17 cellular contexts compared by ENCODE assay signal in the genomic region with DNA sequence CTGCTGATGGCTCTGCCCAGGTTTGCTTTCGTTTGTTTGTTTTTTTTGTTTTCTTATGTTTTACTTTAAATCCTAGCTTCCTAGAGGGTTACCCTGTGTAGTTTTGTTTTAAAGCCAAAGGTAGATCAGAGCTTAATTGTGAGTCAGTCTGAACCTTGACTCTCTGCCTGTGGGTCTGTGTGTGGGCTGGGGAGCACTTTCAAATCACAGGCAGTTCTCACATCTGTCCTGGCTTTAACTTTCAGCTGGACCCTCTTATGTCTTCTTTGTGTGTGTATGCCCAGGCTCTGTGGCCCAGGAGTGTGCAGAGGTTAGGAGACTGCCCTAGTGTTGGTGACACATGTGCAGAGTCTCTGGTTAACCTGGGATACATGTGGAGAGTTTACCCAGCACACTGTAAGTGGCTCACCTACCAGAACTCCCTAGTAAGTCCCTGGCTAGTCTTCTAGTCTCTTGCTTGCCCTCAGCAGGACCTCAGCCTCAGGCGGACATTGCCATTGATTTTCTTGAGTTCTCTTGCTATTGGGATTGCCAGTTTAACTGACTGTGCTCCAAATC. TPM values are rescaled to one million over a fixed set of nuclear protein-coding genes. Genes with fewer than 3 reads are reported as not detected.
DNase-seq lines count a peak whose midpoint lies in the region; ATAC-seq and TF ChIP-seq lines count a peak whose summit lies in the region.
"Had no signal": no experiment of that assay in that cellular context is flagged by ENCODE, and none has a peak within 500 bp of the region (broad histone marks: within the 10 kb centered on the region; RNA-seq: fewer than 3 reads in every experiment).

No MANE protein-coding gene starts in this region.

- H3K9me3 ChIP-seq in right lobe of liver (no peaks in the 10 kb centered on the region), BE2C (no peaks in the 10 kb centered on the region)
- H3K9me3 ChIP-seq: body of pancreas had no signal

- H3K36me3 ChIP-seq in right lobe of liver: no peaks in the 10 kb centered on the region
- H3K36me3 ChIP-seq in BE2C: no peaks in the 10 kb centered on the region

- H3K4me3 Mint-ChIP-seq in activated naive CD8-positive, alpha-beta T cell treated with anti-CD3 and anti-CD28 coated beads, Interleukin-2, amount 50 U/mL, for 24 hours: no peak overlapping the region
- H3K4me3 Mint-ChIP-seq: IgD-negative memory B cell had no signal

- intact Hi-C loops in right lobe of liver (cut with DNase I): no loop called here

- TF ChIP-seq CTCF in right lobe of liver (IDR thresholded peaks at IDR 0.05): no peak
- no peak for TF ChIP-seq CTCF in BE2C (IDR thresholded peaks at IDR 0.05; ENCODE audit: low read depth, low read length)

- no peaks in the 10 kb centered on the region for H3K27me3 Mint-ChIP-seq in activated naive CD8-positive, alpha-beta T cell treated with anti-CD3 and anti-CD28 coated beads, Interleukin-2, amount 50 U/mL, for 24 hours
- H3K27me3 Mint-ChIP-seq: IgD-negative memory B cell had no signal

- no peaks in the 10 kb centered on the region for H3K27me3 ChIP-seq in right lobe of liver
- no peaks in the 10 kb centered on the region for H3K27me3 ChIP-seq in BE2C
- H3K27me3 ChIP-seq: body of pancreas had no signal

- H3K4me1 ChIP-seq in right lobe of liver (peaks cover 0 to 45% (median 7%) of the 10 kb centered on the region in 4 donors), BE2C (no peaks in the 10 kb centered on the region)

- peak; percentile 28 to 41 for ATAC-seq in activated CD4-positive, CD25-positive, alpha-beta regulatory T cell treated with anti-CD3 and anti-CD28 coated beads, Interleukin-2, amount 50 U/mL, for 24 hours
- ATAC-seq in HG02642 (IDR thresholded peaks at IDR 0.05; ENCODE audit: poor library complexity, unreplicated experiment) (peak; percentile 53), right lobe of liver (peak; percentile 74 to 89 (median 76)), HG03025 (IDR thresholded peaks at IDR 0.05; ENCODE audit: low FRiP score, unreplicated experiment) (no peak)
- ATAC-seq in activated naive CD8-positive, alpha-beta T cell treated with anti-CD3 and anti-CD28 coated beads, Interleukin-2, amount 50 U/mL, for 24 hours: peak; percentile 95
- ATAC-seq: body of pancreas had no signal

- H3K27ac ChIP-seq in right lobe of liver: peak overlapping the region in 1 of 3 donors; percentile 15
- H3K27ac ChIP-seq: 22Rv1, body of pancreas, C4-2B had no signal

- H3K27ac Mint-ChIP-seq in activated naive CD8-positive, alpha-beta T cell treated with anti-CD3 and anti-CD28 coated beads, Interleukin-2, amount 50 U/mL, for 24 hours: peak overlapping the region; percentile 29

- WGBS in right lobe of liver (ENCODE audit: insufficient coverage, low coverage, low lambda C conversion rate, missing lambda C conversion rate): 35% methylated on average over 2 of the region's 2 CpGs

- peaks cover 25% of the 10 kb centered on the region for H3K9me3 Mint-ChIP-seq in activated naive CD8-positive, alpha-beta T cell treated with anti-CD3 and anti-CD28 coated beads, Interleukin-2, amount 50 U/mL, for 24 hours

- H3K36me3 Mint-ChIP-seq in activated naive CD8-positive, alpha-beta T cell treated with anti-CD3 and anti-CD28 coated beads, Interleukin-2, amount 50 U/mL, for 24 hours (ENCODE audit: low read depth): peaks cover 61% of the 10 kb centered on the region

- peaks cover 60% of the 10 kb centered on the region for H3K4me1 Mint-ChIP-seq in activated naive CD8-positive, alpha-beta T cell treated with anti-CD3 and anti-CD28 coated beads, Interleukin-2, amount 50 U/mL, for 24 hours

- H3K4me3 ChIP-seq in right lobe of liver (no peak overlapping the region), BE2C (ENCODE audit: low read depth, low read length) (no peak overlapping the region)
- H3K4me3 ChIP-seq: body of pancreas had no signal

- no peak for DNase-seq in activated CD4-positive, CD25-positive, alpha-beta regulatory T cell treated with anti-CD3 and anti-CD28 coated beads, Interleukin-2, amount 50 U/mL, for 72 hours
- DNase-seq in activated naive CD8-positive, alpha-beta T cell treated with anti-CD3 and anti-CD28 coated beads, Interleukin-2, amount 50 U/mL, for 24 hours: no peak
- DNase-seq in right lobe of liver (no peak), HUDEP-2 (lab: John Stamatoyannopoulos, UW; ENCODE audit: unreplicated experiment in 76 of 76) (no peak), BE2C (no peak)
- DNase-seq: activated effector memory CD4-positive, alpha-beta T cell treated with Interleukin-2 at 50 U/mL for 16 hours; body of pancreas; DND-41; NCI-H2171; RPMI8226; T-helper 1 cell had no signal

- no peak for TF ChIP-seq POLR2A in right lobe of liver (IDR thresholded peaks at IDR 0.05)

RNA-seq across cellular contexts. Expression of a gene that starts 19.0 kb away (rescaled TPM):
- total RNA-seq in right lobe of liver: 10 to 100 TPM; 13.2 to 23.3 (median 17.8) TPM
- 30.7 TPM for polyA plus RNA-seq in BE2C (2012; ENCODE audit: insufficient read depth, insufficient read length, low read depth)
